Comparison of ENCODE assay signal across 1 cellular context in genomic region chr2:281381-281780, GRCh38.
TF ChIP-seq lines count a peak whose summit lies in the region.

No MANE protein-coding gene starts in this region.

TF ChIP-seq in HepG2, 621 proteins besides CTCF, POLR2A, EP300 and RAD21:
- TF ChIP-seq KDM2A (CRISPR knock-in tag; IDR thresholded peaks at IDR 0.05; ENCODE audit: borderline replicate concordance, low read depth) (0 out of 2 replicates have a peak, but pooled peaks have one; percentile 2), ZNF274 (CRISPR knock-in tag; IDR thresholded peaks at IDR 0.05) (no peak), ZBTB3 (CRISPR knock-in tag; IDR thresholded peaks at IDR 0.05; ENCODE audit: borderline replicate concordance, low read depth) (no peak), AGO2 (optimal IDR thresholded peaks at IDR 0.05; ENCODE audit: low read depth, low read length) (peak; percentile 70)
